ENCODE assay signal across 11 cellular contexts in genomic region chr5:125766706-125767105, GRCh38.
"Had no signal": no experiment of that assay in that cellular context is flagged by ENCODE, and none has a peak within 500 bp of the region (broad histone marks: within the 10 kb centered on the region; RNA-seq: fewer than 3 reads in every experiment).

No MANE protein-coding gene starts in this region.

- H3K4me1 ChIP-seq: HAP-1 had no signal

- FAIRE-seq: H1, H54 had no signal

- H2AFZ ChIP-seq: GM23248, GM23338 had no signal

- H3K27ac ChIP-seq: GM23248 had no signal

- H3K36me3 ChIP-seq: HAP-1 had no signal

- H3K4me2 ChIP-seq: GM23338 had no signal

- H3K4me3 ChIP-seq: GM23248, GM23338, HAP-1 had no signal

- H3K9ac ChIP-seq: GM23248 had no signal

- DNase-seq: GM23248, GOT3, H7, H9, HCEC 1CT, HFFc6 had no signal

- ATAC-seq: GM23338, HCT116 had no signal

- H3K9me3 ChIP-seq: HAP-1 had no signal
